10 cellular contexts compared by ENCODE assay signal in the genomic region with DNA sequence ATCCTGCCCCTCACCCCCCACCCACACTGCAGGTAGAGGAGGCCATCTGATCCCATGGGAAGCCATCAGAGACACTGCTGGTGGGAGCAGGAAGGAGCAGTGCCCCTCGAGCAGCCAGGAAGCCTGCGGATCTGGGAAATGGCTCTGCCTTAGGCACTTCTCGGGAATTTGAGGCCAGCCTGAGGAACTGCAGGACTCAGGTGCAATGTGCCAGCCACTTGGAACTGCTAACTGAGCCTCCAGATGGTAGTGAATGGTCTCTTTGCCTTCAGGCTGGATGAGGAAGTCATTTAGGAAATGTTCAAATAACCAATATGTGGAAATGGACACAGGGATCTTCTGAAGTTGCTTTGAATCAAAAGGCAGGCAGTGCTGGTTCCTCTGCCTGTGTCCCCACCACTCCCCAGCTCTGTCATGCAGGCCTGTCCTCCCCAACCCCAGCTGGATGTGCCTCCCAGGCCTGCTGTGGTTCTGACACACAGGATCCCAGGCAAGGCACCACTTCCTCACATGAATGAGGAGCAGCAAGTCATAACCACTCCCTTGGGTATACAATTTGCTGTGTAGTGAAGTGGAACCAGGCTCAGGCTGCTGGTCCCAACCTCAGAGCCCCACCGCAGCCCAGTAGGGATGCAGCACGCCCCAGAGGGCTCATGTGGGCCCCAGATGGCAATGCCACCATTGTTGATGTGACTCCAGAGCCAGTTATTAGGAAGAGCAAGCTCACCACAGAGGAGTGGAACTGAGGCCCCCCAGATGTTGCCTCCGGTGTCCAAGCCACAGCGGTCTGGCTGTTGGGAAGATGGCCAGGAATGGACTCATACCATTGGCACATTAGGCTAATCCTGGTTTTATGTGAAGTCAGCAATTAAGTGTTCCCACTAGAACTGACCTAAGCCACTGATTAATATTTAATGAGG. TPM values are rescaled to one million over a fixed set of nuclear protein-coding genes. Genes with fewer than 3 reads are reported as not detected.
DNase-seq lines count a peak whose midpoint lies in the region; ATAC-seq, FAIRE-seq and TF ChIP-seq lines count a peak whose summit lies in the region.
"Had no signal": no experiment of that assay in that cellular context is flagged by ENCODE, and none has a peak within 500 bp of the region (broad histone marks: within the 10 kb centered on the region; RNA-seq: fewer than 3 reads in every experiment).

No MANE protein-coding gene starts in this region.

- H3K4me1 ChIP-seq in GM12878 (ENCODE audit: control insufficient read depth, insufficient read depth, low read length) (peaks cover 11% of the 10 kb centered on the region), thyroid gland (peaks cover 0 to 28% of the 10 kb centered on the region in 2 donors)

- no peak for TF ChIP-seq RAD21 in GM12878 (IDR thresholded peaks at IDR 0.05; ENCODE audit: insufficient read depth, low read depth, low read length)

- FAIRE-seq in GM12878 (lab: Jason Lieb, UNC): no peak

- H3K4me1 Mint-ChIP-seq in activated T-helper 17 cell treated with anti-CD3 and anti-CD28 coated beads, Interleukin-2, amount 50 U/mL, for 72 hours: no peaks in the 10 kb centered on the region

- H3K4me2 ChIP-seq in GM12878 (ENCODE audit: control insufficient read depth, insufficient read depth): no peak overlapping the region

- in situ Hi-C loops in GM12878 (cut with MboI): no loop called here

- peaks cover 3 to 6% of the 10 kb centered on the region in 2 experiments; a peak in 3 of 4 replicates for H3K36me3 ChIP-seq in GM12878 (ENCODE audit: control insufficient read depth in 2 of 2, insufficient read depth in 2 of 2, low read length in 1 of 2)
- H3K36me3 ChIP-seq in thyroid gland: no peaks in the 10 kb centered on the region

- no peak overlapping the region for H3K4me3 ChIP-seq in GM12878
- no peak overlapping the region for H3K4me3 ChIP-seq in thyroid gland (replicated peaks in 1 of 3)

- no peaks in the 10 kb centered on the region for H3K27me3 Mint-ChIP-seq in activated T-helper 17 cell treated with anti-CD3 and anti-CD28 coated beads, Interleukin-2, amount 50 U/mL, for 72 hours

- peak; percentile 19; the same call in 2 of the 3 replicates for ATAC-seq in GM12878
- no peak for ATAC-seq in activated T-helper 17 cell treated with anti-CD3 and anti-CD28 coated beads, Interleukin-2, amount 50 U/mL, for 72 hours (replicated peaks)

- H3K9me3 Mint-ChIP-seq in activated T-helper 17 cell treated with anti-CD3 and anti-CD28 coated beads, Interleukin-2, amount 50 U/mL, for 72 hours: no peaks in the 10 kb centered on the region

- no peaks in the 10 kb centered on the region for H3K9me3 ChIP-seq in GM12878 (replicated peaks; ENCODE audit: control insufficient read depth, insufficient read depth, low read length)
- no peaks in the 10 kb centered on the region for H3K9me3 ChIP-seq in thyroid gland

- RAD21 ChIA-PET in GM12878 (lab: Charles Lee; ENCODE audit: unreplicated experiment): interaction anchor here (1.0 kb wide), 1 partner anchor 109 kb away, joined by 5 read pairs; no protein-coding TSS in a partner anchor

- no peaks in the 10 kb centered on the region for H4K20me1 ChIP-seq in GM12878 (ENCODE audit: control insufficient read depth, insufficient read depth)

- BruUV-seq in GM12878 (replicated peaks; lab: Mats Ljungman, UMichigan): TSS peak; percentile 41

- CTCF ChIA-PET in GM12878 (lab: Yijun Ruan, JAX): interaction anchor here (0.7 to 4.7 kb wide), 12 partner anchors 10 to 112 kb away, joined by 3 to 34 read pairs (median 6); no protein-coding TSS in a partner anchor

- POLR2A ChIA-PET in GM12878 (lab: Charles Lee): interaction anchor here (0.5 kb wide), 1 partner anchor 107 kb away, joined by 6 read pairs; no protein-coding TSS in a partner anchor

- no peak overlapping the region for H3K4me3 Mint-ChIP-seq in activated T-helper 17 cell treated with anti-CD3 and anti-CD28 coated beads, Interleukin-2, amount 50 U/mL, for 72 hours

- H3K27me3 ChIP-seq in GM12878 (replicated peaks in 1 of 2; ENCODE audit: control insufficient read depth in 2 of 2, insufficient read depth in 2 of 2, low read length in 1 of 2) (no peaks in the 10 kb centered on the region), thyroid gland (no peaks in the 10 kb centered on the region)
- H3K27me3 ChIP-seq: brain microvascular endothelial cell had no signal

- H3K9ac ChIP-seq in GM12878 (ENCODE audit: control insufficient read depth, insufficient read depth, low read length): no peak overlapping the region

- WGBS in GM12878 (ENCODE audit: insufficient coverage, insufficient replicate concordance, low lambda C conversion rate, missing lambda C conversion rate): 91% methylated on average over 7 of the region's 7 CpGs
- 65 to 90% methylated on average over 4 to 5 of the region's 7 CpGs for WGBS in thyroid gland, 2 donors

- no peaks in the 10 kb centered on the region for H3K79me2 ChIP-seq in GM12878 (ENCODE audit: control insufficient read depth, insufficient read depth, low read length)

- SMC1A ChIA-PET in GM12878 (lab: Charles Lee; ENCODE audit: uncharacterized antibody, unreplicated experiment): interaction anchor here (1.4 to 2.8 kb wide), 7 partner anchors 21 to 112 kb away, joined by 4 to 10 read pairs (median 5); partner anchors contain the start of gene LIMD1

- H3K27ac Mint-ChIP-seq in activated T-helper 17 cell treated with anti-CD3 and anti-CD28 coated beads, Interleukin-2, amount 50 U/mL, for 72 hours: no peak overlapping the region

- intact Hi-C loops in GM12878 (cut with micrococcal nuclease; ENCODE audit: unreplicated experiment) (no loop called here), thyroid gland (cut with DNase I) (no loop called here)

- TF ChIP-seq CTCF in GM12878 (IDR thresholded peaks at IDR 0.05 in 2 of 3, conservative IDR thresholded peaks at IDR 0.05 in 1 of 3; ENCODE audit: control insufficient read depth in 2 of 3, extremely low read depth in 1 of 3, insufficient read depth in 1 of 3, low read depth in 3 of 3, low read length in 3 of 3): no peak
- no peak for TF ChIP-seq CTCF in thyroid gland (IDR thresholded peaks at IDR 0.05)

- peaks cover 13% of the 10 kb centered on the region for H3K36me3 Mint-ChIP-seq in activated T-helper 17 cell treated with anti-CD3 and anti-CD28 coated beads, Interleukin-2, amount 50 U/mL, for 72 hours (ENCODE audit: low read depth)

- H3K27ac ChIP-seq in GM12878 (ENCODE audit: control insufficient read depth, insufficient read depth): no peak overlapping the region
- peak overlapping the region in 2 of 3 donors; percentile 23 to 37 for H3K27ac ChIP-seq in thyroid gland
- H3K27ac ChIP-seq: brain microvascular endothelial cell had no signal

- DNase-seq in DMS 273 (lab: John Stamatoyannopoulos, UW; ENCODE audit: unreplicated experiment): peak; percentile 62
- DNase-seq in DMS 273 treated with DMSO at 0.1 percent for 48 hours (lab: John Stamatoyannopoulos, UW): no peak
- DNase-seq in GM12878 (ENCODE audit: low read depth, low spot score): no peak
- peak; percentile 88 for DNase-seq in kidney tubule cell (ENCODE audit: low spot score)
- no peak for DNase-seq in thyroid gland
- DNase-seq in T-helper 9 cell: no peak
- DNase-seq in NCI-H1105 (lab: John Stamatoyannopoulos, UW): no peak
- DNase-seq: 8988T, brain microvascular endothelial cell had no signal

- no peak for TF ChIP-seq POLR2A in GM12878 (IDR thresholded peaks at IDR 0.05; ENCODE audit: low read depth, low read length)
- no peak for TF ChIP-seq POLR2A in thyroid gland (IDR thresholded peaks at IDR 0.05)

- no peak overlapping the region for H2AFZ ChIP-seq in GM12878 (ENCODE audit: control insufficient read depth, low read depth, low read length)

- TF ChIP-seq EP300 in GM12878 (IDR thresholded peaks at IDR 0.05; ENCODE audit: borderline replicate concordance in 1 of 2, control insufficient read depth in 1 of 2, low read depth in 2 of 2, low read length in 2 of 2): no peak

TF ChIP-seq in GM12878, 131 proteins besides CTCF, POLR2A, EP300 and RAD21:
- TF ChIP-seq BHLHE40 (IDR thresholded peaks at IDR 0.05; ENCODE audit: borderline replicate concordance in 1 of 2, low read depth in 2 of 2, low read length in 1 of 2): peak in 1 of 2 experiments; percentile 10; a peak in 1 of 4 replicates
- no peak for TF ChIP-seq RB1 (IDR thresholded peaks at IDR 0.05; ENCODE audit: borderline replicate concordance)
- peak; percentile 41 for TF ChIP-seq MEF2B (IDR thresholded peaks at IDR 0.05; ENCODE audit: partially characterized antibody, poor library complexity, severe bottlenecking)
- 0 out of 2 replicates have a peak, but pooled peaks have one; percentile 25 for TF ChIP-seq EED (IDR thresholded peaks at IDR 0.05; ENCODE audit: low read depth)

RNA-seq across cellular contexts. Expression of gene LIMD1, which starts 46.5 kb away (rescaled TPM):
- total RNA-seq in GM12878 (2013; cell fraction: nucleolus; rRNA removed): 181 and 205 TPM in 2 replicates
- 26.4 and 27.3 TPM in 2 replicates for total RNA-seq in GM12878 (2014; rRNA removed)
- total RNA-seq in GM12878 (2014; rRNA removed; fragmentation: Illumina TruSeq; extraction: Trizol): 21.5 and 21.7 TPM in 2 replicates
- 47.2 and 54.5 TPM in 2 replicates for total RNA-seq in GM12878 (2021)
- polyA plus RNA-seq in GM12878 (2011; ENCODE audit: low read depth): 17.9 TPM
- polyA plus RNA-seq in GM12878 (2011; rRNA removed): 32.2 and 43.1 TPM in 2 replicates
- polyA plus RNA-seq in GM12878 (2011; cell fraction: cytosol; rRNA removed): 44.6 and 49.4 TPM in 2 replicates
- 123 and 153 TPM in 2 replicates for polyA plus RNA-seq in GM12878 (2011; cell fraction: nucleus; rRNA removed)
- polyA plus RNA-seq in GM12878 (2012): 34.5 and 37.3 TPM in 2 replicates
- 19.8 and 23.7 TPM in 2 replicates for polyA plus RNA-seq in GM12878 (2014; fragmentation: Illumina TruSeq; extraction: Trizol)
- polyA plus RNA-seq in GM12878 (2014; fragmentation: Nextera tagmentation; extraction: Ambion mirVana): 1 to 10 TPM; 1.7 to 2.9 TPM
- 37.6 and 37.8 TPM in 2 replicates for polyA plus RNA-seq in GM12878 (2014; rRNA removed)
- polyA plus RNA-seq in GM12878 (2016; fragmentation: Nextera tagmentation; extraction: Ambion mirVana): 10 to 100 TPM; 20.5 to 23.3 TPM
- polyA minus RNA-seq in GM12878 (2011; rRNA and poly(A)+ RNA removed): 54.3 and 118 TPM in 2 replicates
- 32.5 and 37.2 TPM in 2 replicates for polyA minus RNA-seq in GM12878 (2011; cell fraction: cytosol; rRNA and poly(A)+ RNA removed)
- polyA minus RNA-seq in GM12878 (2011; cell fraction: nucleus; rRNA and poly(A)+ RNA removed): 45.0 and 74.1 TPM in 2 replicates
- total RNA-seq in thyroid gland: 10 to 100 TPM; 43.4 to 59.2 (median 52.1) TPM
- total RNA-seq in activated T-helper 17 cell treated with anti-CD3 and anti-CD28 coated beads, Interleukin-2, amount 50 U/mL, for 72 hours: 10 to 100 TPM; 27.6 to 46.5 TPM

Comparison
In these comparisons a context has a peak if more than half of its experiments do, and no peak if none do; other contexts are left out.
1. DNase-seq: peak in DMS 273 (single experiment) and kidney tubule cell (single experiment); none in DMS 273 treated with DMSO at 0.1 percent for 48 hours (single experiment), GM12878 (single experiment), thyroid gland (0 of 2), T-helper 9 cell (single experiment) and NCI-H1105 (single experiment).